In the genomic region with DNA sequence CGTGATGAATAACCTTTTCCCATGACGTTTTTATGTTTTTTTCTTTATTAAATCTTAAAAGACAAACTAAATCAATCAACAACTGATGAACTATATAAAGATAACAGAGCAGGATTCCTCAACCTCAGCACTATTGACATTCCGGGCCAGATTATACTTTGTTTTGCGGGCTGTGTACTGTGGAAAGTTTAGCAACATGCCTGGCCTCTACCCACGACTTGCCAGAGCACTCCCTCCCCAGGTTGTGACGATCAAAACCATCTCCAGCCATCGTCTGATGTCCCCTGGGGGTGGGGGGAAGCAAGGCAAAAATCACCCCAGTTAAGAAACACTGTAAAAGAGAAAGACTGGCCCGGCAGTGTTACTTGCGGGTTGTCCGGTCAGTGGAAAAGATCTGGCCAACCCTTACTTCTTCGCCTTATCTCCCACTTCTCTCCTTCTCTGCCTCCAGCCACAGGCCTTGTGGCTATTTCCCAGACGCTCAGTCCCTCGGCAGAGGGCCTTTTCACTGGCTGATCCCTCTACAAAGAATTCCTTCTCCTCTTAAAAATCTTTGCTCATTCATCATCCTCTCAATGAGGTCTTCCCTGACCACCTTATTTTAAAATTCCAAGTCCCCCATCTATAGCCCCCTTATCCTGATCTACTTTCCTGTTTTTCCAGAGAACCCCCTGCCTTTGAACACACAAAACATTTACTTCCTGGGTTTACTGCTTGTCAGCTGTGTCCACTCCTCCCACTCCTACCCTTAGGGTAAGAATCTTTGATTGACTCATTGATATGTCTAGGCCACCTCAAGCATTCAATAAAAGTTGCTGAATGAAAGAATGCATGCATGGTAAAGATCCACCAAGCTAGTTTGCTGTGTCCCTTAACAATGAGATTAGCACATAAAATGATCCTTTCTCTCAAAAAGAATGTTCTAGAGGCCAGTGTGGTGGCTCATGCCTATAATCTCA, we compare ENCODE assay signal across 16 cellular contexts. TPM values are rescaled to one million over a fixed set of nuclear protein-coding genes. Genes with fewer than 3 reads are reported as not detected.
DNase-seq lines count a peak whose midpoint lies in the region; ATAC-seq, FAIRE-seq and TF ChIP-seq lines count a peak whose summit lies in the region.
"Had no signal": no experiment of that assay in that cellular context is flagged by ENCODE, and none has a peak within 500 bp of the region (broad histone marks: within the 10 kb centered on the region; RNA-seq: fewer than 3 reads in every experiment).

No MANE protein-coding gene starts in this region.

- H3K9me3 ChIP-seq in K562 (replicated peaks; ENCODE audit: control insufficient read depth, insufficient read depth, low read depth, low read length) (no peaks in the 10 kb centered on the region), psoas muscle (no peaks in the 10 kb centered on the region)
- H3K9me3 ChIP-seq: ascending aorta, thyroid gland had no signal

- intact Hi-C loops in K562 (cut with micrococcal nuclease) (no loop called here), psoas muscle (cut with DNase I) (loop anchor here in 1 of 2 donors (5.0 kb wide), 1 partner anchor 52 kb away; no protein-coding TSS in a partner anchor)

- no peaks in the 10 kb centered on the region for H3K9me3 Mint-ChIP-seq in activated T-cell treated with anti-CD3 and anti-CD28 coated beads, Interleukin-2, amount 50 U/mL, for 24 hours
- H3K9me3 Mint-ChIP-seq in stimulated activated effector memory CD8-positive, alpha-beta T cell treated with anti-CD3 and anti-CD28 coated beads, Interleukin-12 subunit alpha, Interleukin-12 subunit beta, amount 100 ng/mL, for 72 hours, result no peaks in the 10 kb centered on the region
- H3K9me3 Mint-ChIP-seq: naive thymus-derived CD8-positive, alpha-beta T cell had no signal

- peak overlapping the region; percentile 39 for H3K4me2 ChIP-seq in K562 (ENCODE audit: insufficient read depth, low read length)

- POLR2A ChIA-PET in K562 (lab: Yijun Ruan, JAX), result no interaction called here

- H3K36me3 ChIP-seq in K562 (ENCODE audit: control insufficient read depth, insufficient read depth, low read length) (no peaks in the 10 kb centered on the region), psoas muscle (ENCODE audit: insufficient read depth in 1 of 2, low read depth in 1 of 2) (no peaks in the 10 kb centered on the region)
- H3K36me3 ChIP-seq: ascending aorta, thyroid gland had no signal

- WGBS in K562 (ENCODE audit: insufficient coverage, low coverage, missing lambda C conversion rate), result 29% methylated on average over 13 of the region's 13 CpGs
- 79 to 81% (median 79%) methylated on average over 13 of the region's 13 CpGs for WGBS in psoas muscle, 3 donors

- no TSS peak for BruUV-seq in K562 (replicated peaks; lab: Mats Ljungman, UMichigan)

- no peak for TF ChIP-seq EP300 in K562 (IDR thresholded peaks at IDR 0.05; ENCODE audit: low read length)

- H3K4me1 ChIP-seq in K562 (replicated peaks in 1 of 2; ENCODE audit: control insufficient read depth in 2 of 2, insufficient read depth in 2 of 2, low read length in 2 of 2) (peaks cover 4 to 15% of the 10 kb centered on the region in 2 experiments; a peak in 3 of 5 replicates), psoas muscle (no peaks in the 10 kb centered on the region)
- H3K4me1 ChIP-seq: ascending aorta, thyroid gland had no signal

- no peak for DNase-seq in activated T-cell treated with anti-CD3 and anti-CD28 coated beads, Interleukin-2, amount 50 U/mL, for 24 hours
- no peak for DNase-seq in activated T-cell treated with anti-CD3 and anti-CD28 coated beads, Interleukin-2, amount 50 U/mL, for 48 hours
- DNase-seq in K562 (ENCODE audit: extremely low read depth in 1 of 4, low spot score in 3 of 4) (peak in 2 of 4 experiments; percentile 22 to 28), left lobe of liver (ENCODE audit: low spot score) (no peak), cerebellar nuclear complex (lab: John Stamatoyannopoulos, UW) (no peak), psoas muscle (no peak)
- DNase-seq in stimulated activated effector memory CD8-positive, alpha-beta T cell treated with anti-CD3 and anti-CD28 coated beads, Interleukin-12 subunit alpha, Interleukin-12 subunit beta, amount 100 ng/mL, for 72 hours (ENCODE audit: low spot score in 2 of 2), result peak in 1 of 2 donors; percentile 22
- no peak for DNase-seq in stimulated activated naive CD4-positive, alpha-beta T cell (lab: John Stamatoyannopoulos, UW)
- DNase-seq: 8988T; activated CD8-positive, alpha-beta memory T cell treated with anti-CD3 and anti-CD28 coated beads, Interleukin-2, amount 50 U/mL, for 4 hours; cortex of kidney; naive thymus-derived CD8-positive, alpha-beta T cell; T1000; thyroid gland had no signal

- H4K20me1 ChIP-seq in K562 (replicated peaks; ENCODE audit: control insufficient read depth, insufficient read depth, low read length), result no peaks in the 10 kb centered on the region

- peaks cover 2% of the 10 kb centered on the region for H3K36me3 Mint-ChIP-seq in activated T-cell treated with anti-CD3 and anti-CD28 coated beads, Interleukin-2, amount 50 U/mL, for 24 hours (ENCODE audit: low read depth)
- H3K36me3 Mint-ChIP-seq in stimulated activated effector memory CD8-positive, alpha-beta T cell treated with anti-CD3 and anti-CD28 coated beads, Interleukin-12 subunit alpha, Interleukin-12 subunit beta, amount 100 ng/mL, for 72 hours, result peaks cover 6% of the 10 kb centered on the region

- H3K9ac ChIP-seq in K562 (ENCODE audit: insufficient read depth in 1 of 2, low read depth in 2 of 2, low read length in 2 of 2), result peak overlapping the region in 1 of 2 experiments; percentile 54; a peak in 1 of 4 replicates

- H2AFZ ChIP-seq in K562 (ENCODE audit: low read depth, low read length), result peak overlapping the region; percentile 57; the same call in 1 of the 2 replicates

- H3K27me3 ChIP-seq in K562 (ENCODE audit: control insufficient read depth in 2 of 2, insufficient read depth in 2 of 2, low read length in 2 of 2) (no peaks in the 10 kb centered on the region), psoas muscle (ENCODE audit: insufficient read depth in 3 of 3, low read length in 2 of 3) (no peaks in the 10 kb centered on the region)
- H3K27me3 ChIP-seq: ascending aorta, thyroid gland had no signal

- peak; percentile 77 for FAIRE-seq in K562 (lab: Jason Lieb, UNC)

- TF ChIP-seq RAD21 in K562 (CRISPR knock-in tag; conservative IDR thresholded peaks at IDR 0.05 in 1 of 2, IDR thresholded peaks at IDR 0.05 in 1 of 2), result no peak; a peak in 1 of 4 replicates

- no peak for TF ChIP-seq POLR2A in K562 (conservative IDR thresholded peaks at IDR 0.05)

- H3K27ac Mint-ChIP-seq in activated T-cell treated with anti-CD3 and anti-CD28 coated beads, Interleukin-2, amount 50 U/mL, for 24 hours, result peak overlapping the region; percentile 26
- H3K27ac Mint-ChIP-seq in stimulated activated effector memory CD8-positive, alpha-beta T cell treated with anti-CD3 and anti-CD28 coated beads, Interleukin-12 subunit alpha, Interleukin-12 subunit beta, amount 100 ng/mL, for 72 hours, result peak overlapping the region; percentile 60

- H3K4me1 Mint-ChIP-seq in activated T-cell treated with anti-CD3 and anti-CD28 coated beads, Interleukin-2, amount 50 U/mL, for 24 hours (ENCODE audit: low read depth), result peaks cover 15% of the 10 kb centered on the region
- peaks cover 17% of the 10 kb centered on the region for H3K4me1 Mint-ChIP-seq in stimulated activated effector memory CD8-positive, alpha-beta T cell treated with anti-CD3 and anti-CD28 coated beads, Interleukin-12 subunit alpha, Interleukin-12 subunit beta, amount 100 ng/mL, for 72 hours

- no peaks in the 10 kb centered on the region for H3K9me1 ChIP-seq in K562 (ENCODE audit: control insufficient read depth, insufficient read depth, low read length)

- no peaks in the 10 kb centered on the region for H3K27me3 Mint-ChIP-seq in activated T-cell treated with anti-CD3 and anti-CD28 coated beads, Interleukin-2, amount 50 U/mL, for 24 hours
- H3K27me3 Mint-ChIP-seq: naive thymus-derived CD8-positive, alpha-beta T cell had no signal

- CTCF ChIA-PET in K562 (lab: Yijun Ruan, JAX; ENCODE audit: low intra/inter-chr PET ratio), result no interaction called here

- no peaks in the 10 kb centered on the region for H3K79me2 ChIP-seq in K562 (ENCODE audit: control insufficient read depth, insufficient read depth, low read length)

- TF ChIP-seq CTCF in K562 (IDR thresholded peaks at IDR 0.05 in 2 of 3, conservative IDR thresholded peaks at IDR 0.05 in 1 of 3; ENCODE audit: insufficient read depth in 2 of 3, low read depth in 1 of 3, low read length in 3 of 3), result no peak
- TF ChIP-seq CTCF in psoas muscle (IDR thresholded peaks at IDR 0.05), result no peak

- in situ Hi-C loops in K562 (cut with MboI), result no loop called here

- H3K4me3 ChIP-seq in K562 (no peak overlapping the region), psoas muscle (no peak overlapping the region)
- H3K4me3 ChIP-seq: ascending aorta, thyroid gland had no signal

- ATAC-seq in K562, result peak; percentile 58
- ATAC-seq in left lobe of liver, result peak; percentile 67
- no peak for ATAC-seq in stimulated activated effector memory CD8-positive, alpha-beta T cell treated with anti-CD3 and anti-CD28 coated beads, Interleukin-12 subunit alpha, Interleukin-12 subunit beta, amount 100 ng/mL, for 72 hours
- no peak for ATAC-seq in psoas muscle
- ATAC-seq: naive thymus-derived CD8-positive, alpha-beta T cell; SK-N-SH treated with all-trans-retinoic acid at 6 μM for 48 hours had no signal

- H3K4me3 Mint-ChIP-seq in activated T-cell treated with anti-CD3 and anti-CD28 coated beads, Interleukin-2, amount 50 U/mL, for 24 hours, result no peak overlapping the region
- H3K4me3 Mint-ChIP-seq in stimulated activated effector memory CD8-positive, alpha-beta T cell treated with anti-CD3 and anti-CD28 coated beads, Interleukin-12 subunit alpha, Interleukin-12 subunit beta, amount 100 ng/mL, for 72 hours, result no peak overlapping the region
- H3K4me3 Mint-ChIP-seq: naive thymus-derived CD8-positive, alpha-beta T cell had no signal

- H3K27ac ChIP-seq in K562 (ENCODE audit: extremely low read depth, low read depth, low read length) (peak overlapping the region; percentile 25; the same call in 1 of the 3 replicates), psoas muscle (no peak overlapping the region)
- H3K27ac ChIP-seq: ascending aorta, thyroid gland had no signal

RNA-seq across cellular contexts. Expression of a gene that starts 14.7 kb away (rescaled TPM):
- total RNA-seq in K562 (2011; cell fraction: chromatin; rRNA removed; ENCODE audit: low replicate concordance), result 15.9 and 20.0 TPM in 2 replicates
- 9.2 and 10.4 TPM in 2 replicates for total RNA-seq in K562 (2011; cell fraction: nucleolus; rRNA removed)
- 21.1 and 38.6 TPM in 2 replicates for total RNA-seq in K562 (2011; cell fraction: nucleoplasm; rRNA removed)
- total RNA-seq in K562 (2014; rRNA removed) (5.3 and 8.0 TPM in 2 replicates), K562 (2014; rRNA removed; fragmentation: Illumina TruSeq; extraction: Trizol) (6.9 and 7.5 TPM in 2 replicates), K562 (2015; rRNA removed; fragmentation: Illumina TruSeq; extraction: Trizol) (6.4 and 7.4 TPM in 2 replicates), K562 (2021) (6.7 and 7.3 TPM in 2 replicates), left lobe of liver (8.0 TPM), psoas muscle (1 to 10 TPM; 7.1 to 8.5 (median 8.1) TPM)
- polyA plus RNA-seq in K562 (2011; rRNA removed) (5.7 and 7.6 TPM in 2 replicates), K562 (2014; fragmentation: Illumina TruSeq; extraction: Trizol) (3.8 and 4.2 TPM in 2 replicates), K562 (2014; fragmentation: Nextera tagmentation; extraction: Ambion mirVana) (1 to 10 TPM; 1.1 to 1.9 TPM), K562 (2014; rRNA removed) (4.3 and 5.4 TPM in 2 replicates), psoas muscle (1 to 10 TPM; 3.6 to 8.1 (median 6.3) TPM)
- 3.0 and 3.8 TPM in 2 replicates for polyA plus RNA-seq in K562 (2011; cell fraction: cytosol; rRNA removed)
- 5.7 and 8.3 TPM in 2 replicates for polyA plus RNA-seq in K562 (2011; cell fraction: nucleus; rRNA removed)
- polyA plus RNA-seq in K562 (2012), result 3.6 and 4.6 TPM in 2 replicates
- 12.2 and 15.9 TPM in 2 replicates for polyA minus RNA-seq in K562 (2011; rRNA and poly(A)+ RNA removed)
- 3.1 and 6.3 TPM in 2 replicates for polyA minus RNA-seq in K562 (2011; cell fraction: cytosol; rRNA and poly(A)+ RNA removed)
- 9.6 and 11.8 TPM in 2 replicates for polyA minus RNA-seq in K562 (2011; cell fraction: nucleus; rRNA and poly(A)+ RNA removed)

Comparison
In these comparisons a context has a peak if more than half of its experiments do, and no peak if none do; other contexts are left out.
1. ATAC-seq: peak in K562 (single experiment) and left lobe of liver (single experiment); none in stimulated activated effector memory CD8-positive, alpha-beta T cell treated with anti-CD3 and anti-CD28 coated beads, Interleukin-12 subunit alpha, Interleukin-12 subunit beta, amount 100 ng/mL, for 72 hours (single experiment) and psoas muscle (0 of 4).